Comparison of ENCODE assay signal across 10 cellular contexts in the genomic region with DNA sequence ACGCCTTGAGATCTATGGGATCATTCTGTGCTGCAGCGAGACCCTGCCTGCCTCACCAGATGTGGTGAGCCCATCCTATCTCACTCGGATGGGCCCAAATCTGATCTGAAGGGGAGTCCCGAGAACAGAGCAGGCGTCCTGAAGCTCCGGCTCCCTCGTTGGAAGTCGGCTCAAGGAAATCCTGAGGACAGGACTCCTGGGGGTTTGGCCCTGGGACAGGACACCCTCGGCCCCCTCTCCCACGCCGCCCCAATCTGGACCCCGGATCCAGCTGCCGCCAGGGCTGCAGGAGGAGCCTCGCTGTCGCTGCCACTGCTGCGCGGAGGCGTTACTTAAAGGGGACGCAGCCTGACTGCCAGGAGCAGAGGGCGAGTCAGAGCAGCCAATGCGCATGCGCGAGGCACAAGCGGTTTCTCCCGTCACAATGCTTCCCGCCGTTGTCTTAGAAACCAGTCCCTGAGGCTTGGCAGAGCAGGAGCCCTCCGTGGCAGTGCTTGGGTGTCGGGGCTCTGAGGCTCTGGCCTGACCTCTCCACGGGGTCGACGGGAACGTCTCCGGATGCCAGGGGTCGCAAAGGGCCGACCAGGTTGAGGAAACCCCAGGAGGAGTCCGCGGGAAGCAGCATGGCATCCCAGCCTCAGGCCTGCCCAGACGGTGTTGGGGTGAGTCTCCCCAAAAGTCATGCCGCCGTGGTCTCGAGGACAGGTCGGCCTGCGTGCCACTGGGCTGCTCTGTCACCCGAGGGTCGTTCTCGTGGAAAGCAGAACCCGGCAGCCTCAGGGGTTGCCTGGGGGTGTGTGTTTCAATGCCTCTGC.
DNase-seq lines count a peak whose midpoint lies in the region; ATAC-seq and TF ChIP-seq lines count a peak whose summit lies in the region.
"Had no signal": no experiment of that assay in that cellular context is flagged by ENCODE, and none has a peak within 500 bp of the region (broad histone marks: within the 10 kb centered on the region; RNA-seq: fewer than 3 reads in every experiment).

No MANE protein-coding gene starts in this region.

- no peaks in the 10 kb centered on the region for H3K9me2 ChIP-seq in OCI-LY7 (ENCODE audit: insufficient read depth, low read length)

- CTCF ChIA-PET in OCI-LY7 (lab: Charles Lee; ENCODE audit: unreplicated experiment) = no interaction called here

- in situ Hi-C loops in brain microvascular endothelial cell (cut with HindIII; ENCODE audit: low pct_ligation_motif_present, low sequenced_read_pairs) = no loop called here

- TF ChIP-seq CTCF in left ventricle myocardium inferior (IDR thresholded peaks at IDR 0.05; ENCODE audit: borderline replicate concordance) (no peak), OCI-LY7 (conservative IDR thresholded peaks at IDR 0.05; ENCODE audit: low read length) (no peak), brain microvascular endothelial cell (IDR thresholded peaks at IDR 0.05; ENCODE audit: low read depth, low read length, missing control alignments) (no peak)

- H3K4me3 ChIP-seq in ACC112 (ENCODE audit: low read depth, low read length) (peak overlapping the region; percentile 57), left ventricle myocardium inferior (peak overlapping the region; percentile 36), OCI-LY7 (ENCODE audit: low read depth, low read length, poor library complexity, severe bottlenecking) (no peak overlapping the region), brain microvascular endothelial cell (ENCODE audit: low read depth, low read length) (no peak overlapping the region)
- H3K4me3 ChIP-seq: lung had no signal

- POLR2A ChIA-PET in OCI-LY7 (lab: Charles Lee) = no interaction called here

- H2AFZ ChIP-seq in ACC112 (ENCODE audit: low read length, unreplicated experiment) (no peak overlapping the region), OCI-LY7 (ENCODE audit: low read length) (no peak overlapping the region)

- DNase-seq in H4 (ENCODE audit: low spot score) = peak; percentile 16
- peak; percentile 28 for DNase-seq in left ventricle myocardium inferior
- no peak for DNase-seq in OCI-LY7 (ENCODE audit: low spot score)
- DNase-seq in brain microvascular endothelial cell = no peak
- no peak for DNase-seq in DMS153 treated with DMSO at 0.1 percent for 48 hours (lab: John Stamatoyannopoulos, UW; ENCODE audit: unreplicated experiment)

- H3K4me1 ChIP-seq in ACC112 (ENCODE audit: control insufficient read depth, insufficient read depth, low read length, unreplicated experiment) = no peaks in the 10 kb centered on the region
- H3K4me1 ChIP-seq in left ventricle myocardium inferior = no peaks in the 10 kb centered on the region
- no peaks in the 10 kb centered on the region for H3K4me1 ChIP-seq in OCI-LY7 (ENCODE audit: insufficient read depth, low read length, poor library complexity, severe bottlenecking)

- no peaks in the 10 kb centered on the region for H4K20me1 ChIP-seq in OCI-LY7 (ENCODE audit: insufficient read depth, low read length)

- H3K9me3 ChIP-seq in left ventricle myocardium inferior (replicated peaks) = no peaks in the 10 kb centered on the region
- H3K9me3 ChIP-seq in OCI-LY7 (ENCODE audit: low read length) = no peaks in the 10 kb centered on the region

- no TSS peak for BruUV-seq in OCI-LY7 (replicated peaks; lab: Mats Ljungman, UMichigan)

- intact Hi-C loops in left ventricle myocardium inferior (cut with micrococcal nuclease) (no loop called here), OCI-LY7 (cut with micrococcal nuclease; ENCODE audit: unreplicated experiment) (loop anchor here (5.0 kb wide), 1 partner anchor 43 kb away; no protein-coding TSS in a partner anchor)

- H3K4me2 ChIP-seq in OCI-LY7 (ENCODE audit: low read length) = no peak overlapping the region

- H3K79me2 ChIP-seq in ACC112 (ENCODE audit: control insufficient read depth, insufficient read depth, low read length, unreplicated experiment) (no peaks in the 10 kb centered on the region), OCI-LY7 (ENCODE audit: insufficient read depth, low read depth, low read length) (no peaks in the 10 kb centered on the region)

- H3K27me3 ChIP-seq in ACC112 (ENCODE audit: insufficient read depth, low read length) = no peaks in the 10 kb centered on the region
- no peaks in the 10 kb centered on the region for H3K27me3 ChIP-seq in left ventricle myocardium inferior (ENCODE audit: low read depth)
- no peaks in the 10 kb centered on the region for H3K27me3 ChIP-seq in brain microvascular endothelial cell (replicated peaks)

- H3K36me3 ChIP-seq in ACC112 (ENCODE audit: insufficient read depth, low read length) = no peaks in the 10 kb centered on the region
- no peaks in the 10 kb centered on the region for H3K36me3 ChIP-seq in left ventricle myocardium inferior
- no peaks in the 10 kb centered on the region for H3K36me3 ChIP-seq in OCI-LY7 (ENCODE audit: insufficient read depth, low read length)
- H3K36me3 ChIP-seq in brain microvascular endothelial cell (replicated peaks) = no peaks in the 10 kb centered on the region

- H3K27ac ChIP-seq in ACC112 (ENCODE audit: low read depth, low read length) (no peak overlapping the region), left ventricle myocardium inferior (replicated peaks) (no peak overlapping the region), OCI-LY7 (ENCODE audit: low read depth, low read length, poor library complexity, severe bottlenecking) (no peak overlapping the region), brain microvascular endothelial cell (no peak overlapping the region)
- H3K27ac ChIP-seq: VCaP had no signal

- ATAC-seq in SK-N-SH treated with all-trans-retinoic acid at 6 μM for 48 hours = peak; percentile 98
- ATAC-seq in HG03159 (IDR thresholded peaks at IDR 0.05; ENCODE audit: unreplicated experiment) = no peak

TF ChIP-seq in SK-N-SH treated with all-trans-retinoic acid at 6 μM for 48 hours, 23 proteins besides CTCF, POLR2A, EP300 and RAD21:
- no peak for TF ChIP-seq ISL1 (CRISPR knock-in tag; IDR thresholded peaks at IDR 0.05)
- no peak for TF ChIP-seq CSDC2 (CRISPR knock-in tag; IDR thresholded peaks at IDR 0.05)
- no peak for TF ChIP-seq ZNF565 (CRISPR knock-in tag; conservative IDR thresholded peaks at IDR 0.05; ENCODE audit: low read depth)
- no peak for TF ChIP-seq RARB (CRISPR knock-in tag; IDR thresholded peaks at IDR 0.05)
- TF ChIP-seq BACH2 (CRISPR knock-in tag; IDR thresholded peaks at IDR 0.05; ENCODE audit: borderline replicate concordance) = no peak
TF ChIP-seq in SK-N-SH treated with all-trans-retinoic acid at 6 μM for 48 hours: peak in this region for 0.

Comparison
In these comparisons a context has a peak if more than half of its experiments do, and no peak if none do; other contexts are left out.
1. H3K4me3 ChIP-seq: peak in ACC112 (single experiment) and left ventricle myocardium inferior (single experiment); none in OCI-LY7 (single experiment) and brain microvascular endothelial cell (single experiment).
2. DNase-seq: peak in H4 (single experiment) and left ventricle myocardium inferior (single experiment); none in OCI-LY7 (single experiment), brain microvascular endothelial cell (single experiment) and DMS153 treated with DMSO at 0.1 percent for 48 hours (single experiment).